1 cellular context compared by ENCODE assay signal in genomic region chr22:20319041-20319744, GRCh38.
TF ChIP-seq lines count a peak whose summit lies in the region.

No MANE protein-coding gene starts in this region.

TF ChIP-seq in HepG2, 621 proteins besides CTCF, POLR2A, EP300 and RAD21 (continued from another document):
- no peak for TF ChIP-seq ZBTB20 (CRISPR knock-in tag; IDR thresholded peaks at IDR 0.05; ENCODE audit: borderline replicate concordance, low read depth)
- no peak for TF ChIP-seq RFX5 (IDR thresholded peaks at IDR 0.05; ENCODE audit: low read depth, low read length)
